ENCODE assay signal across 11 cellular contexts in genomic region chr13:114105351-114106225, GRCh38. TPM values are rescaled to one million over a fixed set of nuclear protein-coding genes. Genes with fewer than 3 reads are reported as not detected.
DNase-seq lines count a peak whose midpoint lies in the region; ATAC-seq and TF ChIP-seq lines count a peak whose summit lies in the region.
"Had no signal": no experiment of that assay in that cellular context is flagged by ENCODE, and none has a peak within 500 bp of the region (broad histone marks: within the 10 kb centered on the region; RNA-seq: fewer than 3 reads in every experiment).

No MANE protein-coding gene starts in this region.

- no peaks in the 10 kb centered on the region for H3K9me3 ChIP-seq in H9 (ENCODE audit: control insufficient read depth, low read depth, low read length)
- H3K9me3 ChIP-seq: adrenal gland had no signal

- no peak overlapping the region for H2BK15ac ChIP-seq in H9 (ENCODE audit: low read depth, low read length)

- no peak overlapping the region for H2BK5ac ChIP-seq in H9 (ENCODE audit: insufficient read length, low read length)

- H3K14ac ChIP-seq in H9 (ENCODE audit: insufficient read depth, low read length): no peak overlapping the region

- H4K20me1 ChIP-seq in H9 (ENCODE audit: control insufficient read depth, insufficient read depth, insufficient read length): no peaks in the 10 kb centered on the region

- no peaks in the 10 kb centered on the region for H3K27me3 ChIP-seq in H9 (ENCODE audit: insufficient read depth, low read length)
- H3K27me3 ChIP-seq: adrenal gland had no signal

- no peak overlapping the region for H2AK5ac ChIP-seq in H9 (ENCODE audit: insufficient read length, low read length)

- no peak overlapping the region for H4K5ac ChIP-seq in H9 (ENCODE audit: insufficient read length, low read depth, low read length)

- peaks cover 3 to 6% of the 10 kb centered on the region in 2 experiments; a peak in 3 of 5 replicates for H3K9me3 Mint-ChIP-seq in H9
- no peaks in the 10 kb centered on the region for H3K9me3 Mint-ChIP-seq in activated T-helper 17 cell treated with anti-CD3 and anti-CD28 coated beads, Interleukin-2, amount 50 U/mL, for 72 hours
- peaks cover 0 to 4% (median 0%) of the 10 kb centered on the region in 6 donors for H3K9me3 Mint-ChIP-seq in immature natural killer cell

- H3K4me3 Mint-ChIP-seq in H9 (no peak overlapping the region), immature natural killer cell (peak overlapping the region; percentile 73 to 83 (median 76))
- H3K4me3 Mint-ChIP-seq in activated T-helper 17 cell treated with anti-CD3 and anti-CD28 coated beads, Interleukin-2, amount 50 U/mL, for 72 hours: no peak overlapping the region

- H2BK20ac ChIP-seq in H9 (ENCODE audit: low read depth, low read length, poor library complexity, severe bottlenecking): no peak overlapping the region

- H3K36me3 Mint-ChIP-seq in H9 (ENCODE audit: insufficient read depth in 1 of 3, low read depth in 3 of 3) (no peaks in the 10 kb centered on the region; a peak in 3 of 7 replicates), immature natural killer cell (peaks cover 0 to 16% (median 8%) of the 10 kb centered on the region in 3 donors)
- peaks cover 14% of the 10 kb centered on the region for H3K36me3 Mint-ChIP-seq in activated T-helper 17 cell treated with anti-CD3 and anti-CD28 coated beads, Interleukin-2, amount 50 U/mL, for 72 hours (ENCODE audit: low read depth)

- no peak overlapping the region for H3K18ac ChIP-seq in H9 (ENCODE audit: insufficient read length, low read depth, low read length)

- no peak overlapping the region for H3K27ac ChIP-seq in H9 (ENCODE audit: insufficient read length, low read depth, low read length)

- H3K56ac ChIP-seq in H9 (ENCODE audit: insufficient read length, low read depth, low read length): no peak overlapping the region

- H3K79me2 ChIP-seq in H9 (ENCODE audit: insufficient read depth, low read length): no peaks in the 10 kb centered on the region; the same call in 1 of the 2 replicates

- no peaks in the 10 kb centered on the region; the same call in 1 of the 2 replicates for H3K4me1 ChIP-seq in H9 (ENCODE audit: insufficient read depth, low read length)
- H3K4me1 ChIP-seq: adrenal gland had no signal

- peak overlapping the region in 2 of 3 experiments; percentile 48 to 73; a peak in 3 of 7 replicates for H3K27ac Mint-ChIP-seq in H9
- H3K27ac Mint-ChIP-seq in activated T-helper 17 cell treated with anti-CD3 and anti-CD28 coated beads, Interleukin-2, amount 50 U/mL, for 72 hours: peak overlapping the region; percentile 70
- peak overlapping the region; percentile 98 to 100 (median 98) for H3K27ac Mint-ChIP-seq in immature natural killer cell

- H2BK120ac ChIP-seq in H9 (ENCODE audit: low read depth, low read length, poor library complexity, severe bottlenecking): no peak overlapping the region

- H3K27me3 Mint-ChIP-seq in H9 (ENCODE audit: low read depth) (no peaks in the 10 kb centered on the region), immature natural killer cell (ENCODE audit: low read depth in 3 of 3) (peaks cover 53 to 83% (median 72%) of the 10 kb centered on the region in 3 donors)
- no peaks in the 10 kb centered on the region for H3K27me3 Mint-ChIP-seq in activated T-helper 17 cell treated with anti-CD3 and anti-CD28 coated beads, Interleukin-2, amount 50 U/mL, for 72 hours

- no peak overlapping the region for H2BK12ac ChIP-seq in H9 (ENCODE audit: insufficient read length, low read depth, low read length)

- H4K8ac ChIP-seq in H9 (replicated peaks; ENCODE audit: insufficient read length, low read depth, low read length): no peak overlapping the region

- no peak overlapping the region for H3K9ac ChIP-seq in H9 (ENCODE audit: extremely low read depth, insufficient read length, low read length)

- intact Hi-C loops in sciatic nerve (cut with DNase I): no loop called here

- no peak for DNase-seq in H9
- DNase-seq in immature natural killer cell: peak; percentile 49 to 63 (median 63)
- DNase-seq in sciatic nerve (ENCODE audit: low spot score): peak; percentile 51
- no peak for DNase-seq in NCI-H2107 (lab: John Stamatoyannopoulos, UW)
- DNase-seq in KBM-7: no peak
- DNase-seq: DMS79 treated with DMSO at 0.1 percent for 48 hours, Kasumi-1, NCI-H526 had no signal

- H3K4me2 ChIP-seq in H9 (ENCODE audit: insufficient read depth, insufficient read length, low read length): no peak overlapping the region

- peaks cover 3% of the 10 kb centered on the region for H3K23me2 ChIP-seq in H9 (ENCODE audit: insufficient read length, low read depth, low read length, poor library complexity, severe bottlenecking)

- H3K4me1 Mint-ChIP-seq in H9 (peaks cover 14 to 26% of the 10 kb centered on the region in 2 experiments), immature natural killer cell (peaks cover 81 to 87% of the 10 kb centered on the region in 2 donors)
- H3K4me1 Mint-ChIP-seq in activated T-helper 17 cell treated with anti-CD3 and anti-CD28 coated beads, Interleukin-2, amount 50 U/mL, for 72 hours: peaks cover 27% of the 10 kb centered on the region

- ATAC-seq in activated T-helper 17 cell treated with anti-CD3 and anti-CD28 coated beads, Interleukin-2, amount 50 U/mL, for 72 hours (replicated peaks): no peak
- no peak for ATAC-seq in sciatic nerve
- ATAC-seq in GM19324 (IDR thresholded peaks at IDR 0.05; ENCODE audit: low FRiP score, unreplicated experiment): no peak

- no peak overlapping the region for H3K23ac ChIP-seq in H9 (ENCODE audit: insufficient read length, low read depth, low read length)

- in situ Hi-C loops in KBM-7 (cut with MboI; ENCODE audit: low pct_unique_long_range_greater_than_20kb, low sequenced_read_pairs): loop anchor here (10.0 kb wide), 1 partner anchor 151 kb away; no protein-coding TSS in a partner anchor

- H3K79me1 ChIP-seq in H9 (ENCODE audit: insufficient read depth, low read depth, low read length, poor library complexity, severe bottlenecking): no peaks in the 10 kb centered on the region

- WGBS in H9 (ENCODE audit: extremely low coverage, insufficient read length, low lambda C conversion rate): no CpG with 5 or more reads among the region's 32 CpGs

- no peak for TF ChIP-seq CTCF in H9 (conservative IDR thresholded peaks at IDR 0.05)

- H3K4ac ChIP-seq in H9 (ENCODE audit: low read depth, low read length): no peak overlapping the region

- no peak overlapping the region for H3T11ph ChIP-seq in H9 (ENCODE audit: low read length)

- no peak overlapping the region for H2AFZ ChIP-seq in H9 (ENCODE audit: low read length)

- no peak overlapping the region for H4K91ac ChIP-seq in H9 (ENCODE audit: insufficient read length, low read depth, low read length)

RNA-seq across cellular contexts. Expression of gene RASA3, which starts 26.8 kb away (rescaled TPM):
- total RNA-seq in H9 (2021) (11.7 and 12.3 TPM in 2 replicates), sciatic nerve (47.6 TPM)
- total RNA-seq in activated T-helper 17 cell treated with anti-CD3 and anti-CD28 coated beads, Interleukin-2, amount 50 U/mL, for 72 hours: 10 to 100 TPM; 18.4 to 62.5 TPM
- 100 to 1,000 TPM in 1 of 3 donors, 10 to 100 TPM in 2; 37.4 to 153 (median 64.8) TPM for polyA plus RNA-seq in immature natural killer cell

Comparison
In these comparisons a context has a peak if more than half of its experiments do, and no peak if none do; other contexts are left out.
1. DNase-seq: peak in immature natural killer cell (3 of 3) and sciatic nerve (single experiment); none in H9 (single experiment), NCI-H2107 (single experiment) and KBM-7 (single experiment).
2. H3K4me3 Mint-ChIP-seq: peak in immature natural killer cell (5 of 5); none in H9 (0 of 2) and activated T-helper 17 cell treated with anti-CD3 and anti-CD28 coated beads, Interleukin-2, amount 50 U/mL, for 72 hours (single experiment).
3. Peak in every context shown above with its lines, with median percentiles within 50 percentile points of each other: H3K27ac Mint-ChIP-seq.